ENCODE assay signal across 10 cellular contexts in genomic region chr7:107594961-107595737, GRCh38. TPM values are rescaled to one million over a fixed set of nuclear protein-coding genes. Genes with fewer than 3 reads are reported as not detected.
DNase-seq lines count a peak whose midpoint lies in the region; ATAC-seq and TF ChIP-seq lines count a peak whose summit lies in the region.
"Had no signal": no experiment of that assay in that cellular context is flagged by ENCODE, and none has a peak within 500 bp of the region (broad histone marks: within the 10 kb centered on the region; RNA-seq: fewer than 3 reads in every experiment).

No MANE protein-coding gene starts in this region.

- H3K4me1 ChIP-seq in PC-9 (replicated peaks; ENCODE audit: insufficient read depth) (peaks cover 39% of the 10 kb centered on the region), muscle layer of duodenum (ENCODE audit: control insufficient read depth in 1 of 2, insufficient read depth in 2 of 2, low read length in 2 of 2) (peaks cover 4 to 6% of the 10 kb centered on the region in 2 donors), ovary (ENCODE audit: insufficient read depth) (peaks cover 1% of the 10 kb centered on the region)

- TF ChIP-seq CTCF in AG09309 (IDR thresholded peaks at IDR 0.05; ENCODE audit: control insufficient read depth, insufficient read depth, low read depth, low read length, missing control alignments) (no peak), PC-9 (conservative IDR thresholded peaks at IDR 0.05) (no peak), epithelial cell of proximal tubule (conservative IDR thresholded peaks at IDR 0.05; ENCODE audit: low read depth, low read length) (no peak), ovary (IDR thresholded peaks at IDR 0.05) (no peak)

- H3K4me3 ChIP-seq in AG09309 (ENCODE audit: control insufficient read depth, low read depth, low read length) (no peak overlapping the region), PC-9 (no peak overlapping the region), epithelial cell of proximal tubule (ENCODE audit: low read depth, low read length) (no peak overlapping the region), muscle layer of duodenum (ENCODE audit: low read depth in 1 of 2, low read length in 2 of 2) (no peak overlapping the region), ovary (no peak overlapping the region)

- H3K27me3 ChIP-seq in PC-9 (ENCODE audit: insufficient read depth, low read depth) (no peaks in the 10 kb centered on the region), muscle layer of duodenum (ENCODE audit: low read depth, low read length) (no peaks in the 10 kb centered on the region), ovary (no peaks in the 10 kb centered on the region)

- peaks cover 36% of the 10 kb centered on the region for H3F3A ChIP-seq in PC-9 (ENCODE audit: insufficient read depth, low read depth)

- ATAC-seq in HG02588 (IDR thresholded peaks at IDR 0.05; ENCODE audit: unreplicated experiment) = no peak

- H3K27ac ChIP-seq in PC-9 = peak overlapping the region; percentile 84
- H3K27ac ChIP-seq in muscle layer of duodenum (ENCODE audit: low read length) = peak overlapping the region; percentile 53
- no peak overlapping the region for H3K27ac ChIP-seq in ovary

- intact Hi-C loops in PC-9 (cut with micrococcal nuclease; ENCODE audit: unreplicated experiment) (loop anchor here (1.0 to 2.0 kb wide), 4 partner anchors 14 to 31 kb away; partner anchors contain the start of gene BCAP29), ovary (cut with DNase I) (no loop called here)

- no peak for TF ChIP-seq POLR2A in ovary (IDR thresholded peaks at IDR 0.05)

- DNase-seq in AG09309 (ENCODE audit: low read depth) = peak; percentile 79
- peak; percentile 73 to 97 for DNase-seq in PC-9
- peak; percentile 86 for DNase-seq in epithelial cell of proximal tubule (ENCODE audit: low read depth)
- no peak for DNase-seq in activated CD4-positive, alpha-beta T cell treated with anti-CD3 and anti-CD28 coated beads, Interleukin-2, amount 50 U/mL, for 48 hours
- no peak for DNase-seq in ovary
- DNase-seq in superior temporal gyrus (ENCODE audit: extremely low spot score) = no peak
- DNase-seq: head of caudate nucleus, NCI-H69 had no signal

- CTCF ChIA-PET in PC-9 (lab: Charles Lee) = interaction anchor here (1.2 to 1.4 kb wide), 2 partner anchors 14 to 94 kb away, joined by 3 to 8 read pairs; no protein-coding TSS in a partner anchor

- H3K9me3 ChIP-seq in PC-9 (ENCODE audit: insufficient read depth, low read depth) (no peaks in the 10 kb centered on the region; the same call in 1 of the 2 replicates), muscle layer of duodenum (ENCODE audit: control insufficient read depth in 1 of 2, low read length in 2 of 2) (no peaks in the 10 kb centered on the region), ovary (no peaks in the 10 kb centered on the region)

- peaks cover 21% of the 10 kb centered on the region for H3K36me3 ChIP-seq in PC-9 (ENCODE audit: low read depth)
- H3K36me3 ChIP-seq in muscle layer of duodenum (ENCODE audit: control insufficient read depth in 1 of 2, insufficient read depth in 2 of 2, low read length in 2 of 2) = peaks cover 18% of the 10 kb centered on the region in 2 donors
- no peaks in the 10 kb centered on the region for H3K36me3 ChIP-seq in ovary

- no peaks in the 10 kb centered on the region for H4K20me1 ChIP-seq in PC-9 (ENCODE audit: insufficient read depth)

- H3K4me2 ChIP-seq in PC-9 = peak overlapping the region; percentile 32

- H2AFZ ChIP-seq in PC-9 = no peak overlapping the region

- H3K9me2 ChIP-seq in PC-9 (ENCODE audit: insufficient read depth) = no peaks in the 10 kb centered on the region

- POLR2A ChIA-PET in PC-9 (lab: Charles Lee; ENCODE audit: unreplicated experiment) = interaction anchor here (0.5 to 0.7 kb wide), 5 partner anchors 14 to 354 kb away, joined by 4 to 10 read pairs (median 7); no protein-coding TSS in a partner anchor

- no peak for TF ChIP-seq EP300 in ovary (IDR thresholded peaks at IDR 0.05)

- no TSS peak for BruUV-seq in PC-9 (replicated peaks; lab: Mats Ljungman, UMichigan)

- 20 to 30% (median 29%) methylated on average over 4 of the region's 4 CpGs for WGBS in ovary, 3 donors

- no peaks in the 10 kb centered on the region for H3K79me2 ChIP-seq in PC-9 (ENCODE audit: low read depth)

RNA-seq across cellular contexts. Expression of gene BCAP29, which starts 15.1 kb away (rescaled TPM):
- total RNA-seq in PC-9 (2021) = 45.5 and 58.3 TPM in 2 replicates
- total RNA-seq in epithelial cell of proximal tubule = 53.9 and 73.5 TPM in 2 replicates
- total RNA-seq in ovary = 10 to 100 TPM; 33.9 to 70.9 (median 53.6) TPM
- 10 to 100 TPM; 30.0 to 42.5 TPM for polyA plus RNA-seq in ovary

RNA-seq across cellular contexts. Expression of gene DUS4L, which starts 31.4 kb away (rescaled TPM):
- 22.0 and 25.2 TPM in 2 replicates for total RNA-seq in PC-9 (2021)
- total RNA-seq in epithelial cell of proximal tubule = 10.5 and 14.2 TPM in 2 replicates
- total RNA-seq in ovary = 1 to 10 TPM; 4.4 to 8.1 (median 5.4) TPM
- 1 to 10 TPM; 4.6 to 5.2 TPM for polyA plus RNA-seq in ovary

RNA-seq across cellular contexts. Expression of gene COG5, which starts 31.4 kb away (rescaled TPM):
- 32.3 and 43.5 TPM in 2 replicates for total RNA-seq in PC-9 (2021)
- 23.1 and 31.4 TPM in 2 replicates for total RNA-seq in epithelial cell of proximal tubule
- total RNA-seq in ovary = 10 to 100 TPM; 32.7 to 49.7 (median 38.4) TPM
- 10 to 100 TPM; 10.3 to 31.2 TPM for polyA plus RNA-seq in ovary

Comparison
In these comparisons a context has a peak if more than half of its experiments do, and no peak if none do; other contexts are left out.
1. DNase-seq: peak in AG09309 (single experiment), PC-9 (2 of 2) and epithelial cell of proximal tubule (single experiment); none in activated CD4-positive, alpha-beta T cell treated with anti-CD3 and anti-CD28 coated beads, Interleukin-2, amount 50 U/mL, for 48 hours (0 of 2), ovary (0 of 5) and superior temporal gyrus (single experiment).
2. H3K27ac ChIP-seq: peak in PC-9 (single experiment) and muscle layer of duodenum (single experiment); none in ovary (0 of 2).